Comparison of ENCODE assay signal across 8 cellular contexts in genomic region chr19:39413903-39414608, GRCh38. TPM values are rescaled to one million over a fixed set of nuclear protein-coding genes. Genes with fewer than 3 reads are reported as not detected.
A peak's percentile ranks its signal among the peaks of the same experiment; 100 is the strongest.
DNase-seq lines count a peak whose midpoint lies in the region; ATAC-seq and TF ChIP-seq lines count a peak whose summit lies in the region.

No MANE protein-coding gene starts in this region.

- POLR2A ChIA-PET in MCF 10A (lab: Yijun Ruan, JAX), result interaction anchor here (0.6 to 2.1 kb wide), 3 partner anchors 16 to 71 kb away, joined by 3 to 11 read pairs (median 4); partner anchors contain the start of gene RPS16

- H3K9me3 ChIP-seq in HUES6 (ENCODE audit: control insufficient read depth, insufficient read depth, low read depth, low read length) (no peaks in the 10 kb centered on the region), right lobe of liver (no peaks in the 10 kb centered on the region), upper lobe of left lung (no peaks in the 10 kb centered on the region)

- ATAC-seq in right lobe of liver (no peak), upper lobe of left lung (ENCODE audit: low FRiP score in 2 of 2) (no peak), GM21447 (IDR thresholded peaks at IDR 0.05; ENCODE audit: unreplicated experiment) (no peak), GM18909 (IDR thresholded peaks at IDR 0.05; ENCODE audit: poor library complexity, unreplicated experiment) (no peak), HG03520 (IDR thresholded peaks at IDR 0.05; ENCODE audit: unreplicated experiment) (no peak)

- H3K9ac ChIP-seq in HUES6 (ENCODE audit: low read length), result peak overlapping the region; percentile 80

- peaks cover 31% of the 10 kb centered on the region for H3K4me1 ChIP-seq in HUES6 (ENCODE audit: control insufficient read depth, insufficient read depth, low read length)
- H3K4me1 ChIP-seq in right lobe of liver, result peaks cover 0 to 12% (median 2%) of the 10 kb centered on the region in 4 donors
- peaks cover 21 to 65% (median 39%) of the 10 kb centered on the region in 4 donors for H3K4me1 ChIP-seq in upper lobe of left lung

- peaks cover 26% of the 10 kb centered on the region for H3K4me1 Mint-ChIP-seq in MCF 10A (ENCODE audit: insufficient read depth, unreplicated experiment)

- no peak for TF ChIP-seq EP300 in upper lobe of left lung (IDR thresholded peaks at IDR 0.05)

- H3K27me3 ChIP-seq in HUES6 (ENCODE audit: control insufficient read depth, insufficient read depth, low read length), result no peaks in the 10 kb centered on the region
- no peaks in the 10 kb centered on the region for H3K27me3 ChIP-seq in right lobe of liver
- no peaks in the 10 kb centered on the region for H3K27me3 ChIP-seq in upper lobe of left lung

- H3K36me3 ChIP-seq in HUES6 (ENCODE audit: control insufficient read depth, insufficient read depth, low read length), result peaks cover 32% of the 10 kb centered on the region
- H3K36me3 ChIP-seq in right lobe of liver, result no peaks in the 10 kb centered on the region
- H3K36me3 ChIP-seq in upper lobe of left lung, result peaks cover 0 to 33% (median 12%) of the 10 kb centered on the region in 4 donors

- no TSS peak for BruUV-seq in MCF 10A (replicated peaks; lab: Mats Ljungman, UMichigan)

- H3K9me3 Mint-ChIP-seq in MCF 10A (ENCODE audit: unreplicated experiment), result no peaks in the 10 kb centered on the region

- intact Hi-C loops in MCF 10A (cut with micrococcal nuclease) (loop anchor here (2.0 kb wide), 1 partner anchor 301 kb away; no protein-coding TSS in a partner anchor), right lobe of liver (cut with DNase I) (no loop called here)

- peaks cover 34% of the 10 kb centered on the region for H3K36me3 Mint-ChIP-seq in MCF 10A (ENCODE audit: insufficient read depth, unreplicated experiment)

- H3K4me3 Mint-ChIP-seq in MCF 10A (ENCODE audit: unreplicated experiment), result peak overlapping the region; percentile 94

- TF ChIP-seq CTCF in MCF 10A (IDR thresholded peaks at IDR 0.05; ENCODE audit: unreplicated experiment), result no peak
- no peak for TF ChIP-seq CTCF in right lobe of liver (IDR thresholded peaks at IDR 0.05)
- peak in 1 of 6 experiments; percentile 13 for TF ChIP-seq CTCF in upper lobe of left lung (IDR thresholded peaks at IDR 0.05)

- H3K27ac ChIP-seq in HUES6 (ENCODE audit: low read depth, low read length), result peak overlapping the region; percentile 97; the same call in 1 of the 2 replicates
- peak overlapping the region; percentile 7 to 86 (median 65) for H3K27ac ChIP-seq in right lobe of liver
- peak overlapping the region; percentile 99 to 100 (median 100) for H3K27ac ChIP-seq in upper lobe of left lung

- CTCF ChIA-PET in MCF 10A (lab: Yijun Ruan, JAX), result interaction anchor here (0.5 to 1.5 kb wide), 4 partner anchors 10 to 21 kb away, joined by 3 to 4 read pairs (median 4); no protein-coding TSS in a partner anchor

- DNase-seq in CD1c-positive myeloid dendritic cell (ENCODE audit: extremely low spot score) (peak; percentile 29), MCF 10A (ENCODE audit: unreplicated experiment) (no peak), right lobe of liver (peak in 1 of 3 donors; percentile 54), upper lobe of left lung (peak; percentile 31 to 83)

- H3K27me3 Mint-ChIP-seq in MCF 10A (ENCODE audit: insufficient read depth, unreplicated experiment), result no peaks in the 10 kb centered on the region

- TF ChIP-seq POLR2A in right lobe of liver (IDR thresholded peaks at IDR 0.05), result no peak
- TF ChIP-seq POLR2A in upper lobe of left lung (IDR thresholded peaks at IDR 0.05), result peak in 1 of 4 donors; percentile 10

- 68% methylated on average over 11 of the region's 18 CpGs for WGBS in right lobe of liver (ENCODE audit: insufficient coverage, low coverage, low lambda C conversion rate, missing lambda C conversion rate)
- 44 to 50% methylated on average over 17 to 18 of the region's 18 CpGs for WGBS in upper lobe of left lung, 2 donors

- peak overlapping the region; percentile 5 for H3K27ac Mint-ChIP-seq in MCF 10A (ENCODE audit: low read depth, unreplicated experiment)

- H3K4me3 ChIP-seq in HUES6 (ENCODE audit: low read depth, low read length) (peak overlapping the region; percentile 94), right lobe of liver (peak overlapping the region; percentile 59 to 99 (median 81)), upper lobe of left lung (peak overlapping the region; percentile 68 to 80 (median 75))

RNA-seq across cellular contexts. Expression of gene PLEKHG2, which starts 1.6 kb away (rescaled TPM):
- total RNA-seq in MCF 10A (2022), result 19.2 and 19.6 TPM in 2 replicates
- 10 to 100 TPM in 1 of 6 experiments, 1 to 10 TPM in 5; 1.6 to 15.0 (median 6.3) TPM for total RNA-seq in right lobe of liver
- 10 to 100 TPM; 15.8 to 48.1 (median 29.0) TPM for total RNA-seq in upper lobe of left lung

RNA-seq across cellular contexts. Expression of gene ZFP36, which starts 7.4 kb away (rescaled TPM):
- total RNA-seq in MCF 10A (2022) (83.7 and 98.4 TPM in 2 replicates), right lobe of liver (100 to 1,000 TPM in 3 of 6 experiments, 10 to 100 TPM in 3; 28.3 to 156 (median 91.7) TPM), upper lobe of left lung (100 to 1,000 TPM; 195 to 525 (median 238) TPM)

RNA-seq across cellular contexts. Expression of gene RPS16, which starts 21.7 kb away (rescaled TPM):
- total RNA-seq in MCF 10A (2022) (2,837 and 2,909 TPM in 2 replicates), right lobe of liver (100 to 1,000 TPM; 448 to 643 (median 568) TPM), upper lobe of left lung (1,000 to 10,000 TPM in 4 of 6 donors, 100 to 1,000 TPM in 2; 634 to 2,303 (median 1,625) TPM)

RNA-seq across cellular contexts. Expression of gene MED29, which starts 22.9 kb away (rescaled TPM):
- total RNA-seq in MCF 10A (2022) (24.3 and 31.7 TPM in 2 replicates), right lobe of liver (10 to 100 TPM; 19.4 to 38.1 (median 24.1) TPM), upper lobe of left lung (10 to 100 TPM; 18.9 to 51.1 (median 33.7) TPM)

RNA-seq across cellular contexts. Expression of gene PAF1, which starts 23.1 kb away (rescaled TPM):
- total RNA-seq in MCF 10A (2022) (47.0 and 48.5 TPM in 2 replicates), right lobe of liver (10 to 100 TPM; 18.6 to 34.9 (median 24.8) TPM), upper lobe of left lung (10 to 100 TPM; 28.6 to 48.0 (median 35.4) TPM)
